ENCODE assay signal across 14 cellular contexts in the genomic region with DNA sequence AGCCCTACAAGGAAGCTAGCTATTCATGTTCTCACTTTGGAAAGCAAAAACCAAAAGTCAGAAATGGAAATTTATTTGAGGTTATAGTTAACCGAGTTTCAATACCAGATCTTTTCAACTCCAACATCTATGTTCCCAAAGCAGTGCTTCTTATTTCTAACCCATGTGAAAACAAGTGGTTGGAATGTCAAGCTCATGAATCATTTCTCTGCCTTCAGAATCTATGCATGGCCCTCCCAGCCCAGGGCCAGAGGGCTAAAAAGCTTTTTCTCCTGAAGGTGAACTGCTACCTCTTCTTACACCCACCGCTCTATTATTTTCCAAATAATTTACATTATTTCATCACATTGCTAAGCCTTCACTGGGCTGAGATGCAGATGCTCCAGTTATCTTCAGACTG.
"Had no signal": no experiment of that assay in that cellular context is flagged by ENCODE, and none has a peak within 500 bp of the region (broad histone marks: within the 10 kb centered on the region; RNA-seq: fewer than 3 reads in every experiment).

No MANE protein-coding gene starts in this region.

- H3K4me1 ChIP-seq: gastrocnemius medialis, heart right ventricle, tibial artery, vagina had no signal

- H3K36me3 ChIP-seq: esophagus squamous epithelium, gastrocnemius medialis, heart right ventricle, tibial artery, vagina had no signal

- H3K27ac ChIP-seq: esophagus squamous epithelium, gastrocnemius medialis, heart right ventricle, tibial artery, vagina had no signal

- H3K27me3 ChIP-seq: esophagus squamous epithelium, gastrocnemius medialis, tibial artery, vagina had no signal

- H3K9me3 ChIP-seq: esophagus squamous epithelium, gastrocnemius medialis, heart right ventricle, tibial artery, vagina had no signal

- H3K4me3 ChIP-seq: esophagus squamous epithelium, gastrocnemius medialis, heart right ventricle, tibial artery, vagina had no signal

- DNase-seq: activated CD4-positive, alpha-beta T cell treated with anti-CD3 and anti-CD28 coated beads for 36 hours; activated CD8-positive, alpha-beta memory T cell treated with anti-CD3 and anti-CD28 coated beads, Interleukin-2, amount 50 U/mL, for 4 hours; activated CD8-positive, alpha-beta T cell treated with anti-CD3 and anti-CD28 coated beads for 36 hours; activated gamma-delta T cell treated with Interleukin-2 at 50 U/mL for 16 hours; activated naive CD8-positive, alpha-beta T cell treated with anti-CD3 and anti-CD28 coated beads for 36 hours; activated T-cell treated with anti-CD3 and anti-CD28 coated beads, Interleukin-2, amount 50 U/mL, for 72 hours; cerebellar nuclear complex; esophagus squamous epithelium; gastrocnemius medialis; heart right ventricle; small intestine; T-helper 9 cell; tibial artery had no signal
